9 cellular contexts compared by ENCODE assay signal in genomic region chr2:129758461-129759185, GRCh38.
A peak's percentile ranks its signal among the peaks of the same experiment; 100 is the strongest.
DNase-seq lines count a peak whose midpoint lies in the region; ATAC-seq and TF ChIP-seq lines count a peak whose summit lies in the region.
"Had no signal": no experiment of that assay in that cellular context is flagged by ENCODE, and none has a peak within 500 bp of the region (broad histone marks: within the 10 kb centered on the region; RNA-seq: fewer than 3 reads in every experiment).

No MANE protein-coding gene starts in this region.

- H3K9ac ChIP-seq in BLaER1, result peak overlapping the region; percentile 26; the same call in 1 of the 2 replicates

- no TSS peak for BruUV-seq in Panc1 (replicated peaks; lab: Mats Ljungman, UMichigan)

- ATAC-seq in Panc1 (peak; percentile 49; the same call in 1 of the 2 replicates), GM18907 (IDR thresholded peaks at IDR 0.05; ENCODE audit: unreplicated experiment) (no peak), GM19351 (IDR thresholded peaks at IDR 0.05; ENCODE audit: unreplicated experiment) (no peak)

- no peaks in the 10 kb centered on the region for H3K9me3 ChIP-seq in BLaER1
- H3K9me3 ChIP-seq in Panc1 (ENCODE audit: control insufficient read depth, insufficient read depth, low read depth, low read length), result no peaks in the 10 kb centered on the region
- H3K9me3 ChIP-seq in left ventricle myocardium inferior (replicated peaks), result no peaks in the 10 kb centered on the region

- intact Hi-C loops in Panc1 (cut with micrococcal nuclease; ENCODE audit: unreplicated experiment) (no loop called here), left ventricle myocardium inferior (cut with micrococcal nuclease) (no loop called here)

- TF ChIP-seq CTCF in Panc1 (IDR thresholded peaks at IDR 0.05) (no peak), left ventricle myocardium inferior (IDR thresholded peaks at IDR 0.05; ENCODE audit: borderline replicate concordance) (no peak), osteocyte (IDR thresholded peaks at IDR 0.05) (no peak)

- peak overlapping the region; percentile 23; the same call in 1 of the 2 replicates for H3K27ac ChIP-seq in BLaER1
- no peak overlapping the region for H3K27ac ChIP-seq in Panc1 (ENCODE audit: low read length)
- peak overlapping the region; percentile 61 for H3K27ac ChIP-seq in left ventricle myocardium inferior (replicated peaks)

- no peak overlapping the region for H3K27ac Mint-ChIP-seq in osteocyte (ENCODE audit: unreplicated experiment)

- no peak overlapping the region for H3K4me3 Mint-ChIP-seq in osteocyte (ENCODE audit: unreplicated experiment)

- no peaks in the 10 kb centered on the region for H3K27me3 ChIP-seq in BLaER1
- peaks cover 3% of the 10 kb centered on the region; the same call in 1 of the 2 replicates for H3K27me3 ChIP-seq in Panc1 (ENCODE audit: control insufficient read depth, insufficient read depth, low read length)
- peaks cover 38% of the 10 kb centered on the region for H3K27me3 ChIP-seq in left ventricle myocardium inferior (ENCODE audit: low read depth)

- H3K4me1 Mint-ChIP-seq in osteocyte (ENCODE audit: unreplicated experiment), result no peaks in the 10 kb centered on the region

- H3K36me3 Mint-ChIP-seq in osteocyte (ENCODE audit: unreplicated experiment), result no peaks in the 10 kb centered on the region

- DNase-seq in Panc1 (ENCODE audit: low read depth, low spot score) (no peak), left ventricle myocardium inferior (peak; percentile 38), osteocyte (ENCODE audit: extremely low spot score, unreplicated experiment) (peak; percentile 76), SW 1271 (lab: John Stamatoyannopoulos, UW) (no peak), OCI-M2 (lab: John Stamatoyannopoulos, UW; ENCODE audit: unreplicated experiment) (no peak)
- DNase-seq: mammary epithelial cell had no signal

- no peaks in the 10 kb centered on the region for H3K36me3 ChIP-seq in BLaER1
- no peaks in the 10 kb centered on the region for H3K36me3 ChIP-seq in Panc1 (ENCODE audit: control insufficient read depth, insufficient read depth, low read length)
- no peaks in the 10 kb centered on the region for H3K36me3 ChIP-seq in left ventricle myocardium inferior

- H3K4me2 ChIP-seq in BLaER1, result peak overlapping the region; percentile 78

- POLR2A ChIA-PET in Panc1 (lab: Charles Lee), result no interaction called here

- CTCF ChIA-PET in Panc1 (lab: Charles Lee), result no interaction called here

- no peaks in the 10 kb centered on the region for H3K27me3 Mint-ChIP-seq in osteocyte (ENCODE audit: unreplicated experiment)

- peaks cover 14% of the 10 kb centered on the region for H3K9me3 Mint-ChIP-seq in osteocyte (ENCODE audit: unreplicated experiment)

- 0 out of 2 replicates have a peak overlapping the region, but pooled peaks have one; percentile 25 for H3K4me3 ChIP-seq in BLaER1
- 0 out of 4 replicates have a peak overlapping the region, but pooled peaks of 1 of the 2 experiments have one; percentile 17 for H3K4me3 ChIP-seq in Panc1 (ENCODE audit: low read depth in 2 of 2, low read length in 2 of 2)
- H3K4me3 ChIP-seq in left ventricle myocardium inferior, result peak overlapping the region; percentile 54

- H3K4me1 ChIP-seq in BLaER1 (peaks cover 43% of the 10 kb centered on the region), Panc1 (ENCODE audit: control insufficient read depth, insufficient read depth, low read length) (no peaks in the 10 kb centered on the region), left ventricle myocardium inferior (no peaks in the 10 kb centered on the region)

- in situ Hi-C loops in Panc1 (cut with HindIII; ENCODE audit: low pct_unique_long_range_greater_than_20kb, low sequenced_read_pairs), result no loop called here

- H4K20me1 ChIP-seq in BLaER1, result no peaks in the 10 kb centered on the region

Comparison
In these comparisons a context has a peak if more than half of its experiments do, and no peak if none do; other contexts are left out.
1. DNase-seq: peak in left ventricle myocardium inferior (single experiment) and osteocyte (single experiment); none in Panc1 (single experiment), SW 1271 (0 of 2) and OCI-M2 (single experiment).